19 cellular contexts compared by ENCODE assay signal in the genomic region with DNA sequence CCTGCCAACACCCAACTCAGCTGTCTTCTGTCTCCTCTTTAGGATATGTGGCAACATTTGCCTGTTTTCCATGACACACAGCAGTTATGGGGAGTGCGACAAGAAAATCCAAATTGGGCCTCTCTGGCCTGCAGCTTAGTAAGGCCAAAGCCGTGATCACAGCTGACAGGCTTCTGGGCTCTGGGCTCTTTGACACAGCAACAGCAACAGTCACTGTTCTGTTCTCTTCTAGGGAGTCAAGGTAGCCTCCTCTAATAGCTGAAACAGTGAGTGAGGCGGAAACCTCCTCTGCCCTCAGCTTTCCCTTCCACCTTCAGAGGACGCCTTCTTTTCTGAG. TPM values are rescaled to one million over a fixed set of nuclear protein-coding genes. Genes with fewer than 3 reads are reported as not detected.
"Had no signal": no experiment of that assay in that cellular context is flagged by ENCODE, and none has a peak within 500 bp of the region (broad histone marks: within the 10 kb centered on the region; RNA-seq: fewer than 3 reads in every experiment).

No MANE protein-coding gene starts in this region.

- H3K9me3 ChIP-seq: prostate gland, right lobe of liver had no signal

- H3K27me3 Mint-ChIP-seq: activated naive CD8-positive, alpha-beta T cell treated with anti-CD3 and anti-CD28 coated beads for 36 hours had no signal

- H3K4me1 Mint-ChIP-seq: activated B cell treated with CpG ODN at 0.5 μM for 24 hours; activated CD4-positive, alpha-beta T cell treated with anti-CD3 and anti-CD28 coated beads, Interleukin-2, amount 10 ng/mL, durations not matched to agents 7 days and 5 days; activated naive CD8-positive, alpha-beta T cell treated with anti-CD3 and anti-CD28 coated beads for 36 hours; nephron had no signal

- H3K4me1 ChIP-seq: prostate gland, right lobe of liver had no signal

- H3K36me3 Mint-ChIP-seq: activated naive CD8-positive, alpha-beta T cell treated with anti-CD3 and anti-CD28 coated beads for 36 hours; type B pancreatic cell had no signal

- H3K36me3 ChIP-seq: prostate gland, right lobe of liver had no signal

- H3K27ac Mint-ChIP-seq: activated B cell treated with CpG ODN at 0.5 μM for 24 hours; activated CD4-positive, alpha-beta T cell treated with anti-CD3 and anti-CD28 coated beads, Interleukin-2, amount 10 ng/mL, durations not matched to agents 7 days and 5 days; activated naive CD8-positive, alpha-beta T cell treated with anti-CD3 and anti-CD28 coated beads for 36 hours; nephron; type B pancreatic cell had no signal

- H3K27ac ChIP-seq: epithelial cell of prostate, prostate gland, right lobe of liver had no signal

- H3K9me3 Mint-ChIP-seq: activated B cell treated with CpG ODN at 0.5 μM for 24 hours; activated CD4-positive, alpha-beta T cell treated with anti-CD3 and anti-CD28 coated beads, Interleukin-2, amount 10 ng/mL, durations not matched to agents 7 days and 5 days; activated naive CD8-positive, alpha-beta T cell treated with anti-CD3 and anti-CD28 coated beads for 36 hours; nephron; type B pancreatic cell had no signal

- H3K4me3 Mint-ChIP-seq: activated B cell treated with CpG ODN at 0.5 μM for 24 hours; activated CD4-positive, alpha-beta T cell treated with anti-CD3 and anti-CD28 coated beads, Interleukin-2, amount 10 ng/mL, durations not matched to agents 7 days and 5 days; activated naive CD8-positive, alpha-beta T cell treated with anti-CD3 and anti-CD28 coated beads for 36 hours; nephron; type B pancreatic cell had no signal

- H3K4me3 ChIP-seq: prostate gland, right lobe of liver had no signal

- DNase-seq: activated B cell treated with CpG ODN at 0.5 μM for 24 hours; activated CD4-positive, alpha-beta T cell treated with anti-CD3 and anti-CD28 coated beads, Interleukin-2, amount 10 ng/mL, durations not matched to agents 7 days and 5 days; activated CD8-positive, alpha-beta memory T cell treated with anti-CD3 and anti-CD28 coated beads for 24 hours; activated naive CD8-positive, alpha-beta T cell treated with anti-CD3 and anti-CD28 coated beads for 36 hours; dermis blood vessel endothelial cell; hippocampal formation; kidney; nucleus accumbens; right lobe of liver; stimulated activated CD4-positive, alpha-beta T cell treated with anti-CD3 and anti-CD28 coated beads, Interleukin-12 subunit alpha, Interleukin-12 subunit beta, amount 100 ng/mL, for 4 hours; stimulated activated CD4-positive, alpha-beta T cell treated with anti-CD3 and anti-CD28 coated beads, Interleukin-2, amount 100 ng/mL, for 24 hours; SW 1271 had no signal

- H3K27me3 ChIP-seq: right lobe of liver had no signal

RNA-seq across cellular contexts. Expression of gene CLCA1, which starts 19.0 kb away (rescaled TPM):
- total RNA-seq: activated B cell treated with CpG ODN at 0.5 μM for 24 hours; activated CD4-positive, alpha-beta T cell treated with anti-CD3 and anti-CD28 coated beads, Interleukin-2, amount 10 ng/mL, durations not matched to agents 7 days and 5 days; activated naive CD8-positive, alpha-beta T cell treated with anti-CD3 and anti-CD28 coated beads for 36 hours; dermis blood vessel endothelial cell; kidney; lower leg skin; right lobe of liver; T-helper 2 cell treated with Interferon-gamma antibody and Interleukin-4, amounts not matched to agents 100 ng/mL and 5 ng/mL, for 36 hours had no signal

RNA-seq across cellular contexts. Expression of gene CLCA4, which starts 59.1 kb away (rescaled TPM):
- total RNA-seq: activated B cell treated with CpG ODN at 0.5 μM for 24 hours; activated CD4-positive, alpha-beta T cell treated with anti-CD3 and anti-CD28 coated beads, Interleukin-2, amount 10 ng/mL, durations not matched to agents 7 days and 5 days; activated naive CD8-positive, alpha-beta T cell treated with anti-CD3 and anti-CD28 coated beads for 36 hours; cerebellum; dermis blood vessel endothelial cell; T-helper 2 cell treated with Interferon-gamma antibody and Interleukin-4, amounts not matched to agents 100 ng/mL and 5 ng/mL, for 36 hours had no signal
